15 cellular contexts compared by ENCODE assay signal in genomic region chr12:873954-874353, GRCh38.
DNase-seq lines count a peak whose midpoint lies in the region; ATAC-seq and TF ChIP-seq lines count a peak whose summit lies in the region.
"Had no signal": no experiment of that assay in that cellular context is flagged by ENCODE, and none has a peak within 500 bp of the region (broad histone marks: within the 10 kb centered on the region; RNA-seq: fewer than 3 reads in every experiment).

No MANE protein-coding gene starts in this region.

- no peaks in the 10 kb centered on the region for H3K27me3 Mint-ChIP-seq in activated T-cell treated with anti-CD3 and anti-CD28 coated beads, Interleukin-2, amount 50 U/mL, for 24 hours
- no peaks in the 10 kb centered on the region for H3K27me3 Mint-ChIP-seq in type B pancreatic cell
- H3K27me3 Mint-ChIP-seq: dendritic cell treated with granulocyte-macrophage colony-stimulating factor and Interleukin-4, amounts not matched to agents 40 ng/mL and 50 ng/mL, for 4 days had no signal

- no peak for TF ChIP-seq CTCF in type B pancreatic cell (conservative IDR thresholded peaks at IDR 0.05)

- peak overlapping the region; percentile 73 for H3K27ac Mint-ChIP-seq in activated T-cell treated with anti-CD3 and anti-CD28 coated beads, Interleukin-2, amount 50 U/mL, for 24 hours
- no peak overlapping the region for H3K27ac Mint-ChIP-seq in stimulated activated effector memory CD8-positive, alpha-beta T cell treated with anti-CD3 and anti-CD28 coated beads, Interleukin-12 subunit alpha, Interleukin-12 subunit beta, amount 100 ng/mL, for 72 hours
- no peak overlapping the region for H3K27ac Mint-ChIP-seq in type B pancreatic cell
- H3K27ac Mint-ChIP-seq: dendritic cell treated with granulocyte-macrophage colony-stimulating factor and Interleukin-4, amounts not matched to agents 40 ng/mL and 50 ng/mL, for 4 days; WTC11 had no signal

- H3K4me1 Mint-ChIP-seq in activated T-cell treated with anti-CD3 and anti-CD28 coated beads, Interleukin-2, amount 50 U/mL, for 24 hours (ENCODE audit: low read depth), result peaks cover 28% of the 10 kb centered on the region
- peaks cover 12% of the 10 kb centered on the region for H3K4me1 Mint-ChIP-seq in stimulated activated effector memory CD8-positive, alpha-beta T cell treated with anti-CD3 and anti-CD28 coated beads, Interleukin-12 subunit alpha, Interleukin-12 subunit beta, amount 100 ng/mL, for 72 hours
- H3K4me1 Mint-ChIP-seq in type B pancreatic cell (ENCODE audit: unreplicated experiment), result no peaks in the 10 kb centered on the region
- H3K4me1 Mint-ChIP-seq: WTC11 had no signal

- peaks cover 74% of the 10 kb centered on the region for H3K36me3 Mint-ChIP-seq in activated T-cell treated with anti-CD3 and anti-CD28 coated beads, Interleukin-2, amount 50 U/mL, for 24 hours (ENCODE audit: low read depth)
- H3K36me3 Mint-ChIP-seq in stimulated activated effector memory CD8-positive, alpha-beta T cell treated with anti-CD3 and anti-CD28 coated beads, Interleukin-12 subunit alpha, Interleukin-12 subunit beta, amount 100 ng/mL, for 72 hours, result peaks cover 99% of the 10 kb centered on the region
- H3K36me3 Mint-ChIP-seq in type B pancreatic cell, result peaks cover 36% of the 10 kb centered on the region

- H3K9me3 Mint-ChIP-seq in activated T-cell treated with anti-CD3 and anti-CD28 coated beads, Interleukin-2, amount 50 U/mL, for 24 hours, result no peaks in the 10 kb centered on the region
- H3K9me3 Mint-ChIP-seq in stimulated activated effector memory CD8-positive, alpha-beta T cell treated with anti-CD3 and anti-CD28 coated beads, Interleukin-12 subunit alpha, Interleukin-12 subunit beta, amount 100 ng/mL, for 72 hours, result no peaks in the 10 kb centered on the region
- H3K9me3 Mint-ChIP-seq in type B pancreatic cell, result no peaks in the 10 kb centered on the region
- H3K9me3 Mint-ChIP-seq: dendritic cell treated with granulocyte-macrophage colony-stimulating factor and Interleukin-4, amounts not matched to agents 40 ng/mL and 50 ng/mL, for 4 days; WTC11 had no signal

- ATAC-seq in esophagus mucosa (peak; percentile 87), GM18873 (IDR thresholded peaks at IDR 0.05; ENCODE audit: low FRiP score, unreplicated experiment) (no peak)
- ATAC-seq in stimulated activated effector memory CD8-positive, alpha-beta T cell treated with anti-CD3 and anti-CD28 coated beads, Interleukin-12 subunit alpha, Interleukin-12 subunit beta, amount 100 ng/mL, for 72 hours, result peak; percentile 87
- ATAC-seq: WTC11 had no signal

- DNase-seq in activated T-cell treated with anti-CD3 and anti-CD28 coated beads, Interleukin-2, amount 50 U/mL, for 24 hours, result no peak
- DNase-seq in activated T-cell treated with anti-CD3 and anti-CD28 coated beads, Interleukin-2, amount 50 U/mL, for 48 hours, result no peak
- DNase-seq in RPMI7951 (ENCODE audit: low read depth), result peak; percentile 11
- no peak for DNase-seq in stimulated activated effector memory CD8-positive, alpha-beta T cell treated with anti-CD3 and anti-CD28 coated beads, Interleukin-12 subunit alpha, Interleukin-12 subunit beta, amount 100 ng/mL, for 72 hours (ENCODE audit: low spot score in 2 of 2)
- DNase-seq in type B pancreatic cell (ENCODE audit: extremely low spot score, unreplicated experiment), result no peak
- DNase-seq in cortex of kidney (lab: John Stamatoyannopoulos, UW), result no peak
- DNase-seq: amygdala; HCEC 1CT; KG1; NCI-H524; stimulated activated naive CD4-positive, alpha-beta T cell treated with Interleukin-2 at 50 U/mL for 16 hours had no signal

- no peak overlapping the region for H3K4me3 Mint-ChIP-seq in activated T-cell treated with anti-CD3 and anti-CD28 coated beads, Interleukin-2, amount 50 U/mL, for 24 hours
- H3K4me3 Mint-ChIP-seq in stimulated activated effector memory CD8-positive, alpha-beta T cell treated with anti-CD3 and anti-CD28 coated beads, Interleukin-12 subunit alpha, Interleukin-12 subunit beta, amount 100 ng/mL, for 72 hours, result no peak overlapping the region
- H3K4me3 Mint-ChIP-seq in type B pancreatic cell, result no peak overlapping the region
- H3K4me3 Mint-ChIP-seq: dendritic cell treated with granulocyte-macrophage colony-stimulating factor and Interleukin-4, amounts not matched to agents 40 ng/mL and 50 ng/mL, for 4 days; WTC11 had no signal
